In the genomic region with DNA sequence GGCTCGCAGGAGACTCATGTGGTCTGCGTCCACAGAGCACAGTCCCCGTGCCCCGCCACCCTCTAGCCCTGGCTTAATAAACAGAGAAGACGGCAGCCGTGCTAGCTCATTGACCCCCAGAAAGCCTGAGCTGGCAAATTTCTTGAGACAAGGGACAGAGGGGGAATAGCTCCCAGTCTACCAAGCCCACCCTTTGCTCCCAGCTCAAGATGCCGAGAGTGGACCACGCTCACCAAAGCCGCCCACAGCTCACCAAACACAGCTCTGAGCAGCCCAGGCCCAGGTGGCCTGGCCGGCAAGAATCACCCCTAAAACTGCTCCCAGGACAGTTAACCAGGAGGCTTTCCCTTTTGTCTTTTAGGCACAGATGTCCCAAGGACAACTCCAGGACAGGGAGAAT, we compare ENCODE assay signal across 15 cellular contexts. TPM values are rescaled to one million over a fixed set of nuclear protein-coding genes. Genes with fewer than 3 reads are reported as not detected.
DNase-seq lines count a peak whose midpoint lies in the region; ATAC-seq and TF ChIP-seq lines count a peak whose summit lies in the region.
"Had no signal": no experiment of that assay in that cellular context is flagged by ENCODE, and none has a peak within 500 bp of the region (broad histone marks: within the 10 kb centered on the region; RNA-seq: fewer than 3 reads in every experiment).

No MANE protein-coding gene starts in this region.

- H2AFZ ChIP-seq in SK-N-SH (ENCODE audit: low read depth) (peak overlapping the region; percentile 64; the same call in 1 of the 2 replicates), PC-9 (no peak overlapping the region)

- TF ChIP-seq EP300 in SK-N-SH (IDR thresholded peaks at IDR 0.05; ENCODE audit: borderline replicate concordance in 1 of 2, low read depth in 1 of 2, low read length in 1 of 2): no peak

- H3K4me3 Mint-ChIP-seq in stimulated activated effector memory CD8-positive, alpha-beta T cell treated with anti-CD3 and anti-CD28 coated beads, Interleukin-12 subunit alpha, Interleukin-12 subunit beta, amount 100 ng/mL, for 72 hours: peak overlapping the region; percentile 82
- H3K4me3 Mint-ChIP-seq in stimulated activated naive B cell treated with anti-CD40 and anti-IgM and Interleukin-4, amounts not matched to agents 10 μg/mL and 1 μg/mL and 100 μg/mL, for 72 hours: no peak overlapping the region

- H3K9me3 ChIP-seq in SK-N-SH (no peaks in the 10 kb centered on the region), RWPE2 (ENCODE audit: severe bottlenecking) (no peaks in the 10 kb centered on the region), iPS-18c (ENCODE audit: control insufficient read depth, insufficient read depth, low read length) (no peaks in the 10 kb centered on the region), PC-9 (ENCODE audit: insufficient read depth, low read depth) (no peaks in the 10 kb centered on the region)
- H3K9me3 ChIP-seq: colonic mucosa had no signal

- no TSS peak for BruUV-seq in PC-9 (replicated peaks; lab: Mats Ljungman, UMichigan)

- H3K4me3 ChIP-seq in SK-N-SH (ENCODE audit: low read depth in 2 of 2, low read length in 1 of 2) (no peak overlapping the region), RWPE2 (ENCODE audit: severe bottlenecking) (no peak overlapping the region), iPS-18c (ENCODE audit: insufficient read depth, low read depth, low read length) (0 out of 2 replicates have a peak overlapping the region, but pooled peaks have one; percentile 9), PC-9 (no peak overlapping the region)
- H3K4me3 ChIP-seq: colonic mucosa had no signal

- peaks cover 22% of the 10 kb centered on the region for H3F3A ChIP-seq in SK-N-SH (replicated peaks; ENCODE audit: insufficient read depth)
- H3F3A ChIP-seq in PC-9 (ENCODE audit: insufficient read depth, low read depth): peaks cover 14% of the 10 kb centered on the region; the same call in 1 of the 2 replicates

- peaks cover 2 to 7% of the 10 kb centered on the region in 2 experiments for H3K36me3 ChIP-seq in SK-N-SH (replicated peaks in 1 of 2; ENCODE audit: control insufficient read depth in 1 of 2, insufficient read depth in 2 of 2, low read length in 1 of 2)
- peaks cover 39% of the 10 kb centered on the region for H3K36me3 ChIP-seq in RWPE2 (ENCODE audit: low read depth)
- H3K36me3 ChIP-seq in PC-9 (ENCODE audit: low read depth): 0 out of 2 replicates have a peak, but pooled peaks cover 6% of the 10 kb centered on the region

- TF ChIP-seq CTCF in SK-N-SH (IDR thresholded peaks at IDR 0.05) (no peak), RWPE2 (IDR thresholded peaks at IDR 0.05; ENCODE audit: poor library complexity, severe bottlenecking) (no peak), PC-9 (conservative IDR thresholded peaks at IDR 0.05) (no peak)

- H3K27me3 Mint-ChIP-seq in stimulated activated naive B cell treated with anti-CD40 and anti-IgM and Interleukin-4, amounts not matched to agents 10 μg/mL and 1 μg/mL and 100 μg/mL, for 72 hours: peaks cover 8 to 24% of the 10 kb centered on the region in 2 donors

- H3K27ac ChIP-seq in SK-N-SH (ENCODE audit: low read depth in 2 of 2, low read length in 1 of 2) (peak overlapping the region in 1 of 2 experiments; percentile 79; a peak in 2 of 4 replicates), RWPE2 (ENCODE audit: poor library complexity, severe bottlenecking) (peak overlapping the region; percentile 92), PC-9 (no peak overlapping the region)
- H3K27ac ChIP-seq: 22Rv1 had no signal

- no peaks in the 10 kb centered on the region for H3K27me3 ChIP-seq in SK-N-SH (ENCODE audit: insufficient read depth)
- no peaks in the 10 kb centered on the region for H3K27me3 ChIP-seq in RWPE2 (ENCODE audit: insufficient read depth, poor library complexity, severe bottlenecking)
- H3K27me3 ChIP-seq in PC-9 (ENCODE audit: insufficient read depth, low read depth): no peaks in the 10 kb centered on the region
- H3K27me3 ChIP-seq: colonic mucosa had no signal

- ATAC-seq in SK-N-SH treated with all-trans-retinoic acid at 6 μM for 48 hours: no peak
- ATAC-seq in RWPE2 (ENCODE audit: low read depth): no peak
- no peak for ATAC-seq in stimulated activated effector memory CD8-positive, alpha-beta T cell treated with anti-CD3 and anti-CD28 coated beads, Interleukin-12 subunit alpha, Interleukin-12 subunit beta, amount 100 ng/mL, for 72 hours
- ATAC-seq in stimulated activated naive B cell treated with anti-CD40 and anti-IgM and Interleukin-4, amounts not matched to agents 10 μg/mL and 1 μg/mL and 100 μg/mL, for 72 hours (replicated peaks): no peak
- ATAC-seq: HepG2; naive thymus-derived CD4-positive, alpha-beta T cell had no signal

- peak overlapping the region; percentile 95 for H3K27ac Mint-ChIP-seq in stimulated activated effector memory CD8-positive, alpha-beta T cell treated with anti-CD3 and anti-CD28 coated beads, Interleukin-12 subunit alpha, Interleukin-12 subunit beta, amount 100 ng/mL, for 72 hours
- H3K27ac Mint-ChIP-seq in stimulated activated naive B cell treated with anti-CD40 and anti-IgM and Interleukin-4, amounts not matched to agents 10 μg/mL and 1 μg/mL and 100 μg/mL, for 72 hours: no peak overlapping the region
- H3K27ac Mint-ChIP-seq: CD4-positive, CD25-positive, alpha-beta regulatory T cell had no signal

- peaks cover 79% of the 10 kb centered on the region for H3K36me3 Mint-ChIP-seq in stimulated activated effector memory CD8-positive, alpha-beta T cell treated with anti-CD3 and anti-CD28 coated beads, Interleukin-12 subunit alpha, Interleukin-12 subunit beta, amount 100 ng/mL, for 72 hours
- H3K36me3 Mint-ChIP-seq in stimulated activated naive B cell treated with anti-CD40 and anti-IgM and Interleukin-4, amounts not matched to agents 10 μg/mL and 1 μg/mL and 100 μg/mL, for 72 hours: peaks cover 6 to 18% of the 10 kb centered on the region in 2 donors
- H3K36me3 Mint-ChIP-seq: CD4-positive, CD25-positive, alpha-beta regulatory T cell; naive thymus-derived CD4-positive, alpha-beta T cell had no signal

- peaks cover 87% of the 10 kb centered on the region for H3K79me2 ChIP-seq in SK-N-SH (ENCODE audit: insufficient read depth)
- peaks cover 42% of the 10 kb centered on the region for H3K79me2 ChIP-seq in PC-9 (ENCODE audit: low read depth)

- H3K4me2 ChIP-seq in SK-N-SH (peak overlapping the region; percentile 96), PC-9 (no peak overlapping the region)

- H3K4me1 ChIP-seq in SK-N-SH (ENCODE audit: control insufficient read depth in 1 of 2, insufficient read depth in 2 of 2, low read depth in 1 of 2, low read length in 1 of 2): peaks cover 0 to 29% of the 10 kb centered on the region in 2 experiments; a peak in 3 of 4 replicates
- peaks cover 44% of the 10 kb centered on the region for H3K4me1 ChIP-seq in RWPE2 (ENCODE audit: insufficient read depth, poor library complexity, severe bottlenecking)
- no peaks in the 10 kb centered on the region; the same call in 1 of the 2 replicates for H3K4me1 ChIP-seq in PC-9 (replicated peaks; ENCODE audit: insufficient read depth)

- no peaks in the 10 kb centered on the region for H3K9me3 Mint-ChIP-seq in stimulated activated effector memory CD8-positive, alpha-beta T cell treated with anti-CD3 and anti-CD28 coated beads, Interleukin-12 subunit alpha, Interleukin-12 subunit beta, amount 100 ng/mL, for 72 hours
- H3K9me3 Mint-ChIP-seq in stimulated activated naive B cell treated with anti-CD40 and anti-IgM and Interleukin-4, amounts not matched to agents 10 μg/mL and 1 μg/mL and 100 μg/mL, for 72 hours: no peaks in the 10 kb centered on the region
- H3K9me3 Mint-ChIP-seq: CD4-positive, CD25-positive, alpha-beta regulatory T cell; naive thymus-derived CD4-positive, alpha-beta T cell had no signal

- DNase-seq in SK-N-SH (no peak), RWPE2 (ENCODE audit: low spot score) (no peak), PC-9 (no peak), HUDEP-2 (lab: John Stamatoyannopoulos, UW; ENCODE audit: unreplicated experiment in 76 of 76) (no peak)
- no peak for DNase-seq in stimulated activated effector memory CD8-positive, alpha-beta T cell treated with anti-CD3 and anti-CD28 coated beads, Interleukin-12 subunit alpha, Interleukin-12 subunit beta, amount 100 ng/mL, for 72 hours (ENCODE audit: low spot score in 2 of 2)
- DNase-seq in stimulated activated naive B cell treated with anti-CD40 and anti-IgM and Interleukin-4, amounts not matched to agents 10 μg/mL and 1 μg/mL and 100 μg/mL, for 72 hours: no peak
- DNase-seq: CD4-positive, CD25-positive, alpha-beta regulatory T cell; naive thymus-derived CD4-positive, alpha-beta T cell; NCI-H2029; stimulated activated CD4-positive, alpha-beta T cell treated with anti-CD3 and anti-CD28 coated beads, Interleukin-4, amount 100 ng/mL, for 4 hours had no signal

- WGBS in SK-N-SH (ENCODE audit: low lambda C conversion rate): 96% methylated on average over 10 of the region's 10 CpGs

- CTCF ChIA-PET in SK-N-SH (lab: Yijun Ruan, JAX): interaction anchor here (1.2 to 1.3 kb wide), 3 partner anchors 16 to 359 kb away, joined by 3 to 4 read pairs (median 3); no protein-coding TSS in a partner anchor
- CTCF ChIA-PET in PC-9 (lab: Charles Lee): no interaction called here

- POLR2A ChIA-PET in SK-N-SH (lab: Yijun Ruan, JAX) (no interaction called here), PC-9 (lab: Charles Lee; ENCODE audit: unreplicated experiment) (interaction anchor here (0.7 kb wide), 1 partner anchor 78 kb away, joined by 4 read pairs; no protein-coding TSS in a partner anchor)

- intact Hi-C loops in PC-9 (cut with micrococcal nuclease; ENCODE audit: unreplicated experiment): no loop called here

- peak overlapping the region; percentile 43; the same call in 1 of the 2 replicates for H3K9ac ChIP-seq in SK-N-SH

- H4K20me1 ChIP-seq in SK-N-SH (ENCODE audit: insufficient read depth) (peaks cover 63% of the 10 kb centered on the region), PC-9 (ENCODE audit: insufficient read depth) (peaks cover 38% of the 10 kb centered on the region)

- H3K9me2 ChIP-seq in SK-N-SH: no peaks in the 10 kb centered on the region
- no peaks in the 10 kb centered on the region for H3K9me2 ChIP-seq in PC-9 (ENCODE audit: insufficient read depth)

- no peak for TF ChIP-seq RAD21 in SK-N-SH (IDR thresholded peaks at IDR 0.05; ENCODE audit: low read length)

- H3K4me1 Mint-ChIP-seq in stimulated activated effector memory CD8-positive, alpha-beta T cell treated with anti-CD3 and anti-CD28 coated beads, Interleukin-12 subunit alpha, Interleukin-12 subunit beta, amount 100 ng/mL, for 72 hours: peaks cover 29% of the 10 kb centered on the region
- peaks cover 7 to 8% of the 10 kb centered on the region in 2 donors for H3K4me1 Mint-ChIP-seq in stimulated activated naive B cell treated with anti-CD40 and anti-IgM and Interleukin-4, amounts not matched to agents 10 μg/mL and 1 μg/mL and 100 μg/mL, for 72 hours

TF ChIP-seq in SK-N-SH, 30 proteins besides CTCF, POLR2A, EP300 and RAD21 (continues in another document):
- TF ChIP-seq NFIC (IDR thresholded peaks at IDR 0.05; ENCODE audit: borderline replicate concordance): no peak

RNA-seq across cellular contexts. Expression of gene PDGFA, which starts 5.4 kb away (rescaled TPM):
- polyA plus RNA-seq in SK-N-SH (2012; rRNA removed): 13.5 and 18.9 TPM in 2 replicates
- 6.8 and 9.8 TPM in 2 replicates for polyA plus RNA-seq in SK-N-SH (2012; cell fraction: cytosol; rRNA removed)
- polyA plus RNA-seq in SK-N-SH (2012; cell fraction: nucleus; rRNA removed): 36.8 and 43.2 TPM in 2 replicates
- total RNA-seq in PC-9 (2021): 23.6 and 32.5 TPM in 2 replicates
- polyA plus RNA-seq: CD4-positive, CD25-positive, alpha-beta regulatory T cell; naive thymus-derived CD4-positive, alpha-beta T cell had no signal
